In genomic region chr18:64127172-64127571, GRCh38 we compare ENCODE assay signal across 38 cellular contexts. TPM values are rescaled to one million over a fixed set of nuclear protein-coding genes. Genes with fewer than 3 reads are reported as not detected.
A peak's percentile ranks its signal among the peaks of the same experiment; 100 is the strongest.
DNase-seq lines count a peak whose midpoint lies in the region; ATAC-seq and TF ChIP-seq lines count a peak whose summit lies in the region.
"Had no signal": no experiment of that assay in that cellular context is flagged by ENCODE, and none has a peak within 500 bp of the region (broad histone marks: within the 10 kb centered on the region; RNA-seq: fewer than 3 reads in every experiment).

No MANE protein-coding gene starts in this region.

- H3K27ac ChIP-seq in CD8-positive, alpha-beta memory T cell (ENCODE audit: low read depth, low read length), result no peak overlapping the region
- H3K27ac ChIP-seq: 22Rv1, C4-2B, coronary artery, psoas muscle, sigmoid colon, suprapubic skin had no signal

- no peaks in the 10 kb centered on the region for H3K4me1 ChIP-seq in CD8-positive, alpha-beta memory T cell (ENCODE audit: insufficient read depth, low read length)
- H3K4me1 ChIP-seq: psoas muscle, sigmoid colon, suprapubic skin had no signal

- POLR2A ChIA-PET in CD8-positive, alpha-beta memory T cell (lab: Charles Lee), result no interaction called here

- peaks cover 0 to 2% (median 0%) of the 10 kb centered on the region in 5 donors for H3K9me3 Mint-ChIP-seq in CD8-positive, alpha-beta memory T cell
- H3K9me3 Mint-ChIP-seq: activated naive CD8-positive, alpha-beta T cell treated with anti-CD3 and anti-CD28 coated beads for 36 hours; effector memory CD8-positive, alpha-beta T cell; stimulated activated naive B cell treated with anti-CD40 and anti-IgM and Interleukin-4, amounts not matched to agents 10 μg/mL and 1 μg/mL and 100 μg/mL, for 72 hours had no signal

- no peaks in the 10 kb centered on the region for H3K27me3 Mint-ChIP-seq in CD8-positive, alpha-beta memory T cell
- H3K27me3 Mint-ChIP-seq: activated naive CD8-positive, alpha-beta T cell treated with anti-CD3 and anti-CD28 coated beads for 36 hours; effector memory CD8-positive, alpha-beta T cell; stimulated activated naive B cell treated with anti-CD40 and anti-IgM and Interleukin-4, amounts not matched to agents 10 μg/mL and 1 μg/mL and 100 μg/mL, for 72 hours had no signal

- no peak overlapping the region for H3K27ac Mint-ChIP-seq in CD8-positive, alpha-beta memory T cell
- H3K27ac Mint-ChIP-seq: activated CD4-positive, alpha-beta T cell treated with anti-CD3 and anti-CD28 coated beads for 36 hours; activated naive CD8-positive, alpha-beta T cell treated with anti-CD3 and anti-CD28 coated beads for 36 hours; effector memory CD8-positive, alpha-beta T cell; natural killer cell; stimulated activated naive B cell treated with anti-CD40 and anti-IgM and Interleukin-4, amounts not matched to agents 10 μg/mL and 1 μg/mL and 100 μg/mL, for 72 hours had no signal

- ATAC-seq in GM19397 (IDR thresholded peaks at IDR 0.05; ENCODE audit: unreplicated experiment), result peak; percentile 68
- ATAC-seq in HG02943 (IDR thresholded peaks at IDR 0.05; ENCODE audit: low read depth, unreplicated experiment), result peak; percentile 74
- ATAC-seq in HG03442 (IDR thresholded peaks at IDR 0.05; ENCODE audit: unreplicated experiment), result peak; percentile 47
- no peak for ATAC-seq in HG03439 (IDR thresholded peaks at IDR 0.05; ENCODE audit: unreplicated experiment)
- ATAC-seq: activated CD4-positive, alpha-beta T cell treated with anti-CD3 and anti-CD28 coated beads for 36 hours; effector memory CD8-positive, alpha-beta T cell; natural killer cell; psoas muscle; stimulated activated naive B cell treated with anti-CD40 and anti-IgM and Interleukin-4, amounts not matched to agents 10 μg/mL and 1 μg/mL and 100 μg/mL, for 72 hours had no signal

- H3K36me3 ChIP-seq in CD8-positive, alpha-beta memory T cell (ENCODE audit: insufficient read depth, low read length), result no peaks in the 10 kb centered on the region
- H3K36me3 ChIP-seq: sigmoid colon, suprapubic skin had no signal

- H3K36me3 Mint-ChIP-seq in CD8-positive, alpha-beta memory T cell, result no peaks in the 10 kb centered on the region
- H3K36me3 Mint-ChIP-seq: activated naive CD8-positive, alpha-beta T cell treated with anti-CD3 and anti-CD28 coated beads for 36 hours; natural killer cell; stimulated activated naive B cell treated with anti-CD40 and anti-IgM and Interleukin-4, amounts not matched to agents 10 μg/mL and 1 μg/mL and 100 μg/mL, for 72 hours had no signal

- CTCF ChIA-PET in CD8-positive, alpha-beta memory T cell (lab: Charles Lee), result no interaction called here

- H3K9me3 ChIP-seq in CD8-positive, alpha-beta memory T cell (ENCODE audit: low read length), result no peaks in the 10 kb centered on the region
- H3K9me3 ChIP-seq: psoas muscle, sigmoid colon, suprapubic skin had no signal

- H3K4me1 Mint-ChIP-seq in CD8-positive, alpha-beta memory T cell, result no peaks in the 10 kb centered on the region
- H3K4me1 Mint-ChIP-seq: activated CD4-positive, alpha-beta T cell treated with anti-CD3 and anti-CD28 coated beads for 36 hours; activated naive CD8-positive, alpha-beta T cell treated with anti-CD3 and anti-CD28 coated beads for 36 hours; natural killer cell; stimulated activated naive B cell treated with anti-CD40 and anti-IgM and Interleukin-4, amounts not matched to agents 10 μg/mL and 1 μg/mL and 100 μg/mL, for 72 hours had no signal

- H3K27me3 ChIP-seq in CD8-positive, alpha-beta memory T cell (ENCODE audit: insufficient read depth, low read length, poor library complexity, severe bottlenecking), result no peaks in the 10 kb centered on the region
- H3K27me3 ChIP-seq: sigmoid colon, suprapubic skin had no signal

- DNase-seq in GM13977 (ENCODE audit: low spot score), result peak; percentile 5
- no peak for DNase-seq in GM20000 (ENCODE audit: low spot score)
- no peak for DNase-seq in NCI-H1092 treated with DMSO at 0.1 percent for 48 hours (lab: John Stamatoyannopoulos, UW)
- no peak for DNase-seq in CD8-positive, alpha-beta memory T cell
- DNase-seq: activated CD4-positive, alpha-beta T cell treated with anti-CD3 and anti-CD28 coated beads for 36 hours; activated effector memory CD4-positive, alpha-beta T cell treated with Interleukin-2 at 50 U/mL for 16 hours; activated naive CD8-positive, alpha-beta T cell treated with anti-CD3 and anti-CD28 coated beads for 36 hours; activated T-cell treated with anti-CD3 and anti-CD28 coated beads for 4 hours; DMS79; effector memory CD8-positive, alpha-beta T cell; GDM1; head of caudate nucleus; MV-4-11; natural killer cell; NCI-H446; occipital lobe; psoas muscle; Right ventricle myocardium superior; sigmoid colon; stimulated activated CD4-positive, alpha-beta T cell treated with anti-CD3 and anti-CD28 coated beads, Interleukin-4, amount 100 ng/mL, for 4 hours; stimulated activated naive B cell treated with anti-CD40 and anti-IgM and Interleukin-4, amounts not matched to agents 10 μg/mL and 1 μg/mL and 100 μg/mL, for 72 hours had no signal

- TF ChIP-seq CTCF in GM13977 (IDR thresholded peaks at IDR 0.05; ENCODE audit: extremely low read depth, insufficient read depth, missing control alignments) (no peak), GM20000 (IDR thresholded peaks at IDR 0.05; ENCODE audit: extremely low read depth, missing control alignments) (no peak)

- no peak overlapping the region for H3K4me3 ChIP-seq in CD8-positive, alpha-beta memory T cell (ENCODE audit: low read length)
- H3K4me3 ChIP-seq: coronary artery, psoas muscle, sigmoid colon, suprapubic skin had no signal

- H3K4me3 Mint-ChIP-seq in CD8-positive, alpha-beta memory T cell, result no peak overlapping the region
- H3K4me3 Mint-ChIP-seq: activated CD4-positive, alpha-beta T cell treated with anti-CD3 and anti-CD28 coated beads for 36 hours; activated naive CD8-positive, alpha-beta T cell treated with anti-CD3 and anti-CD28 coated beads for 36 hours; effector memory CD8-positive, alpha-beta T cell; natural killer cell; stimulated activated naive B cell treated with anti-CD40 and anti-IgM and Interleukin-4, amounts not matched to agents 10 μg/mL and 1 μg/mL and 100 μg/mL, for 72 hours had no signal

- in situ Hi-C loops in GM13977 (cut with MboI; ENCODE audit: low pct_unique_long_range_greater_than_20kb, low sequenced_read_pairs, unreplicated experiment), result no loop called here

RNA-seq across cellular contexts. Expression of gene LINC00305, which starts 21.7 kb away (rescaled TPM):
- not detected for total RNA-seq in CD8-positive, alpha-beta memory T cell
- polyA plus RNA-seq in CD8-positive, alpha-beta memory T cell, result not detected
- total RNA-seq: activated CD4-positive, alpha-beta T cell treated with anti-CD3 and anti-CD28 coated beads for 36 hours; activated naive CD8-positive, alpha-beta T cell treated with anti-CD3 and anti-CD28 coated beads for 36 hours; astrocyte; cardiac septum; fibroblast of villous mesenchyme; H4; kidney epithelial cell; lower leg skin; natural killer cell; occipital lobe; psoas muscle; Right ventricle myocardium superior; sigmoid colon; suprapubic skin; T-helper 2 cell treated with Interferon-gamma antibody and Interleukin-4, amounts not matched to agents 100 ng/mL and 5 ng/mL, for 36 hours; ureter had no signal
- polyA plus RNA-seq: esophagus, psoas muscle, sigmoid colon had no signal
